8 cellular contexts compared by ENCODE assay signal in the genomic region with DNA sequence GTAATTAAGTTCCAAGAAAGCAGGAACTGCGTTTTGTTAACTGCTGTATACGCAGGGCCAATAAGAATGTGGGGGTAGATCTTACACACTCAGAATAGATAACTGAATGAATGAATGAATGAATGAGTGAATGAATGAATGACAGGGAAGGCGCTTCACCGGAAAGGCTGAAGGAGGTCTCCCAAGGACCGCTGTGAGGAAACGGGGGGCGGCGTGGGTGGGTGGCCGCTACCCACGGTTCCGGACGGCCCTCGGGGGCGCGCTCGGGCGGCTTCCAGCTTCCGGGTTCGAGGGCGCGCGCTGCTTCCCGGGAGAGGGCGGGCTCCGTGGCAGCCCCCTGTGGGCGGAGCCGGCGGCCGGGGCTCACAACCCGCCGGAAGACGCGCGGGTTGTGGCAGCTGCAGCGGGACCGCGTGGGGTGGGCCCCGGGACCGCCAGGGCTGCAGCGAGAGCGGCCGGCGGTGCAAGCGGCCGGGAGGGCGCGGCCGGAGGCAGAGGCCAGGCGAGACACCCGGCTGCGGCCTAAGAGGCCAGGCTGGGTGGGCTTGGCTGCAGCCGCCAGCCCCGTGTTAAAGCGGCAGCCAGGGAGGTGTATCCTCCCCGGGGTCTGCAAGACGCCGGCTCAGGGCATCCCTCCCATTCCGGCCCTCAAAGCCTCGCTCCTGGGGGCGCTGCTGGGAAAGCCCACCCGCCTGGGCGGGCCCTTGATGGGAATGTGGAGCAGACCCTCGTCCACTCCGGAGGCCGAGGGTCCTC. TPM values are rescaled to one million over a fixed set of nuclear protein-coding genes. Genes with fewer than 3 reads are reported as not detected.
DNase-seq lines count a peak whose midpoint lies in the region; ATAC-seq, FAIRE-seq and TF ChIP-seq lines count a peak whose summit lies in the region.

A gene (plus strand): TSS at position 367 of the 756 bp plus-strand sequence. CDS start 2,072 bp downstream, outside the sequence.

- peaks cover 0 to 61% of the 10 kb centered on the region in 2 donors for H3K9me3 ChIP-seq in neuronal stem cell (replicated peaks in 1 of 2; ENCODE audit: control insufficient read depth in 2 of 2, insufficient read depth in 1 of 2, low read depth in 1 of 2, low read length in 2 of 2)

- DNase-seq in AG10803 (ENCODE audit: low read depth) (peak; percentile 58), HTR-8/SVneo (ENCODE audit: insufficient read length, low spot score) (peak; percentile 73), RKO (ENCODE audit: low spot score) (peak; percentile 82), foreskin fibroblast (peak; percentile 68 to 88), neuronal stem cell (ENCODE audit: low spot score) (peak; percentile 56), stromal cell of bone marrow (ENCODE audit: low read depth) (peak; percentile 13)
- peak; percentile 53 for DNase-seq in activated effector memory CD4-positive, alpha-beta T cell treated with Interleukin-2 at 50 U/mL for 16 hours

- no CpG with 5 or more reads among the region's 65 CpGs for WGBS in neuronal stem cell (ENCODE audit: extremely low coverage in 2 of 2, insufficient read length in 2 of 2, insufficient replicate concordance in 1 of 2), 2 donors

- FAIRE-seq in HTR-8/SVneo (lab: Jason Lieb, UNC) = no peak

- peak within 1 kb of the TSS; percentile 83 for H3K23ac ChIP-seq in neuronal stem cell (ENCODE audit: low read depth, low read length, poor library complexity)

- H4K91ac ChIP-seq in neuronal stem cell (ENCODE audit: low read depth, low read length, poor library complexity) = no peak within 1 kb of the TSS

- no peak within 1 kb of the TSS for H2BK120ac ChIP-seq in neuronal stem cell (ENCODE audit: low read depth, low read length)

- H3K14ac ChIP-seq in neuronal stem cell (ENCODE audit: low read length) = no peak within 1 kb of the TSS

- H3K4me2 ChIP-seq in neuronal stem cell (ENCODE audit: insufficient read depth, low read length, poor library complexity, severe bottlenecking) = peak within 1 kb of the TSS; percentile 89

- H2BK15ac ChIP-seq in neuronal stem cell (ENCODE audit: low read length) = no peak within 1 kb of the TSS

- no peak within 1 kb of the TSS for H2AK5ac ChIP-seq in neuronal stem cell (ENCODE audit: low read depth, low read length)

- H2AFZ ChIP-seq in neuronal stem cell (ENCODE audit: low read length) = peak within 1 kb of the TSS; percentile 98

- peak within 1 kb of the TSS; percentile 64 for H3K9ac ChIP-seq in neuronal stem cell (ENCODE audit: low read depth, low read length, poor library complexity)

- H3K4me1 ChIP-seq in neuronal stem cell (ENCODE audit: control insufficient read depth in 2 of 2, insufficient read depth in 1 of 2, low read depth in 1 of 2, low read length in 2 of 2) = peaks cover 0 to 4% of the 10 kb centered on the region in 2 donors

- H3K4me3 ChIP-seq in AG10803 (ENCODE audit: low read length) = peak within 1 kb of the TSS; percentile 77
- H3K4me3 ChIP-seq in foreskin fibroblast (ENCODE audit: low read depth in 1 of 2, low read length in 2 of 2) = peak within 1 kb of the TSS; percentile 84 to 85
- H3K4me3 ChIP-seq in neuronal stem cell (ENCODE audit: low read length in 2 of 2) = peak within 1 kb of the TSS; percentile 63 to 90

- no peaks in the 10 kb centered on the region for H3K79me1 ChIP-seq in neuronal stem cell (ENCODE audit: low read depth, low read length)

- H4K8ac ChIP-seq in neuronal stem cell (ENCODE audit: low read depth, low read length) = no peak within 1 kb of the TSS

- TF ChIP-seq CTCF in AG10803 (conservative IDR thresholded peaks at IDR 0.05; ENCODE audit: low read length) = no peak
- no peak for TF ChIP-seq CTCF in foreskin fibroblast (IDR thresholded peaks at IDR 0.05; ENCODE audit: low read depth, low read length)

- no peak within 1 kb of the TSS for H2BK5ac ChIP-seq in neuronal stem cell (ENCODE audit: low read length)

- no peaks in the 10 kb centered on the region for H3K27me3 ChIP-seq in neuronal stem cell (ENCODE audit: control insufficient read depth in 3 of 3, insufficient read depth in 3 of 3, low read depth in 1 of 3, low read length in 3 of 3)

- no peak within 1 kb of the TSS for H3K27ac ChIP-seq in neuronal stem cell (replicated peaks; ENCODE audit: low read length)

- no peak within 1 kb of the TSS for H2BK12ac ChIP-seq in neuronal stem cell (ENCODE audit: low read length)

- peak within 1 kb of the TSS; percentile 90 for H3K18ac ChIP-seq in neuronal stem cell (ENCODE audit: low read length)

- peak; percentile 66 for ATAC-seq in GM19043 (IDR thresholded peaks at IDR 0.05; ENCODE audit: low read depth, unreplicated experiment)

- peaks cover 2 to 22% of the 10 kb centered on the region in 2 donors for H3K36me3 ChIP-seq in neuronal stem cell (replicated peaks in 1 of 2; ENCODE audit: control insufficient read depth in 2 of 2, insufficient read depth in 2 of 2, low read length in 2 of 2)

- H3K4ac ChIP-seq in neuronal stem cell (ENCODE audit: low read length) = peak within 1 kb of the TSS; percentile 26

RNA-seq across cellular contexts. Expression of the gene that starts here (rescaled TPM):
- 3.7 TPM for polyA plus RNA-seq in neuronal stem cell (2013, experiment 1 of 2)
- polyA plus RNA-seq in neuronal stem cell (2013, experiment 2 of 2) = 4.4 TPM

Comparison
In these comparisons a context has a peak if more than half of its experiments do, and no peak if none do; other contexts are left out.
1. DNase-seq: peak in every context shown above with its lines; median percentile 82 in RKO; 78 in foreskin fibroblast; 73 in HTR-8/SVneo; 58 in AG10803; 56 in neuronal stem cell; 53 in activated effector memory CD4-positive, alpha-beta T cell treated with Interleukin-2 at 50 U/mL for 16 hours; 13 in stromal cell of bone marrow.